Comparison of ENCODE assay signal across 1 cellular context in genomic region chr14:102282751-102283465, GRCh38.
TF ChIP-seq lines count a peak whose summit lies in the region.

No MANE protein-coding gene starts in this region.

TF ChIP-seq in IMR-90, 13 proteins besides CTCF, POLR2A, EP300 and RAD21 (continued from another document):
- TF ChIP-seq CHD1 (IDR thresholded peaks at IDR 0.05; ENCODE audit: low read depth, low read length) (no peak), MAFK (IDR thresholded peaks at IDR 0.05; ENCODE audit: low read depth, low read length) (no peak), CEBPB (IDR thresholded peaks at IDR 0.05; ENCODE audit: low read depth, low read length) (no peak), MXI1 (IDR thresholded peaks at IDR 0.05; ENCODE audit: borderline replicate concordance, low read depth, low read length) (no peak), BHLHE40 (IDR thresholded peaks at IDR 0.05; ENCODE audit: low read depth, low read length) (no peak), RCOR1 (IDR thresholded peaks at IDR 0.05; ENCODE audit: insufficient replicate concordance, low read length) (no peak), ELK1 (IDR thresholded peaks at IDR 0.05; ENCODE audit: borderline replicate concordance, low read depth, low read length) (no peak), NFE2L2 (IDR thresholded peaks at IDR 0.05; ENCODE audit: low read depth, low read length) (no peak), FOS (IDR thresholded peaks at IDR 0.05; ENCODE audit: low read depth, low read length) (no peak), RFX5 (IDR thresholded peaks at IDR 0.05; ENCODE audit: low read depth, low read length) (no peak)
TF ChIP-seq in IMR-90: peak in this region for 0.
